20 cellular contexts compared by ENCODE assay signal in the genomic region with DNA sequence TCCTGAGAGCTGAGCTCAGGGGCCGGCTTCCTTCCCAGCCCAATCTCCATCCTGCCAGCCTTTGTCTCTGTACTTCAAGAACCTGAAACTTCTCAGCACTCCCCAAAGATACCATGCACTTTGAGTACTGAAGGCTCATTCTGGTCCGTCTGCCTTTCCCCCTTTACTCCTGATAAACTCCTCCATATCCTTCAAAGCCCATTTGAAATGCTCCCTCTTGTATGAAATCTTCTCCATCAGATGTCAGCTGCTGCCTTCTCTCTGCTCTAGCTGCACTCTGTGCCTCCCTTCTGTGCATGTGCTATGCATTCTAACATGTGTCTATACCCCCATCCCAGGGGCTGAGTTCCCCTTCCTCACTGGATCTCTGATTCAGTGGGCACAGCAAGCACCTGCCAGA.
"Had no signal": no experiment of that assay in that cellular context is flagged by ENCODE, and none has a peak within 500 bp of the region (broad histone marks: within the 10 kb centered on the region; RNA-seq: fewer than 3 reads in every experiment).

No MANE protein-coding gene starts in this region.

- H3K36me3 ChIP-seq: brain microvascular endothelial cell, suprapubic skin, vagina had no signal

- DNase-seq: activated CD4-positive, alpha-beta T cell treated with anti-CD3 and anti-CD28 coated beads for 36 hours; activated CD4-positive, alpha-beta T cell treated with anti-CD3 and anti-CD28 coated beads, Interleukin-2, amount 50 U/mL, for 48 hours; activated naive CD8-positive, alpha-beta T cell treated with anti-CD3 and anti-CD28 coated beads, Interleukin-2, amount 10 ng/mL, durations not matched to agents 7 days and 5 days; activated T-cell treated with anti-CD3 and anti-CD28 coated beads for 4 hours; anterior cingulate cortex; brain microvascular endothelial cell; effector CD4-positive, alpha-beta T cell; midbrain; occipital lobe; retina; stimulated activated CD4-positive, alpha-beta T cell treated with anti-CD3 and anti-CD28 coated beads, Interleukin-2, amount 100 ng/mL, for 24 hours; stimulated activated naive CD8-positive, alpha-beta T cell treated with anti-CD3 and anti-CD28 coated beads, Interleukin-15, amount 100 ng/mL, for 72 hours; trophoblast cell had no signal

- H3K27me3 Mint-ChIP-seq: activated CD4-positive, alpha-beta T cell treated with anti-CD3 and anti-CD28 coated beads for 36 hours; activated naive CD8-positive, alpha-beta T cell treated with anti-CD3 and anti-CD28 coated beads, Interleukin-2, amount 10 ng/mL, durations not matched to agents 7 days and 5 days; stimulated activated naive CD8-positive, alpha-beta T cell treated with anti-CD3 and anti-CD28 coated beads, Interleukin-15, amount 100 ng/mL, for 72 hours had no signal

- H3K4me3 ChIP-seq: coronary artery, lung, suprapubic skin, vagina had no signal

- H3K27me3 ChIP-seq: brain microvascular endothelial cell, suprapubic skin, vagina had no signal

- ATAC-seq: activated CD4-positive, alpha-beta T cell treated with anti-CD3 and anti-CD28 coated beads for 36 hours; stimulated activated naive CD8-positive, alpha-beta T cell treated with anti-CD3 and anti-CD28 coated beads, Interleukin-15, amount 100 ng/mL, for 72 hours; WTC11 had no signal

- H3K9me3 Mint-ChIP-seq: activated naive CD8-positive, alpha-beta T cell treated with anti-CD3 and anti-CD28 coated beads, Interleukin-2, amount 10 ng/mL, durations not matched to agents 7 days and 5 days; nephron; stimulated activated naive CD8-positive, alpha-beta T cell treated with anti-CD3 and anti-CD28 coated beads, Interleukin-15, amount 100 ng/mL, for 72 hours; T-helper 2 cell treated with Interferon-gamma antibody and Interleukin-4, amounts not matched to agents 5 μg/mL and 100 μg/mL, for 36 hours; WTC11 had no signal

- H3K36me3 Mint-ChIP-seq: WTC11 had no signal

- H3K4me3 Mint-ChIP-seq: activated CD4-positive, alpha-beta T cell treated with anti-CD3 and anti-CD28 coated beads for 36 hours; activated naive CD8-positive, alpha-beta T cell treated with anti-CD3 and anti-CD28 coated beads, Interleukin-2, amount 10 ng/mL, durations not matched to agents 7 days and 5 days; nephron; stimulated activated naive CD8-positive, alpha-beta T cell treated with anti-CD3 and anti-CD28 coated beads, Interleukin-15, amount 100 ng/mL, for 72 hours; T-helper 2 cell treated with Interferon-gamma antibody and Interleukin-4, amounts not matched to agents 5 μg/mL and 100 μg/mL, for 36 hours; WTC11 had no signal

- H3K27ac Mint-ChIP-seq: activated CD4-positive, alpha-beta T cell treated with anti-CD3 and anti-CD28 coated beads for 36 hours; activated naive CD8-positive, alpha-beta T cell treated with anti-CD3 and anti-CD28 coated beads, Interleukin-2, amount 10 ng/mL, durations not matched to agents 7 days and 5 days; nephron; T-helper 2 cell treated with Interferon-gamma antibody and Interleukin-4, amounts not matched to agents 5 μg/mL and 100 μg/mL, for 36 hours; WTC11 had no signal

- H3K27ac ChIP-seq: brain microvascular endothelial cell, suprapubic skin had no signal

- H3K9me3 ChIP-seq: suprapubic skin, vagina had no signal
